ENCODE assay signal across 11 cellular contexts in genomic region chr14:62866376-62866775, GRCh38.
"Had no signal": no experiment of that assay in that cellular context is flagged by ENCODE, and none has a peak within 500 bp of the region (broad histone marks: within the 10 kb centered on the region; RNA-seq: fewer than 3 reads in every experiment).

No MANE protein-coding gene starts in this region.

- DNase-seq: GM23248, GOT3, H7, H9, HCEC 1CT, HFFc6 had no signal

- H3K36me3 ChIP-seq: HAP-1 had no signal

- H3K4me3 ChIP-seq: GM23248, GM23338, HAP-1 had no signal

- H3K9me3 ChIP-seq: HAP-1 had no signal

- H2AFZ ChIP-seq: GM23248, GM23338 had no signal

- FAIRE-seq: H1, H54 had no signal

- H3K27ac ChIP-seq: GM23248 had no signal

- H3K4me2 ChIP-seq: GM23338 had no signal

- ATAC-seq: GM23338, HCT116 had no signal

- H3K9ac ChIP-seq: GM23248 had no signal
